In genomic region chr12:124927325-124928094, GRCh38 we compare ENCODE assay signal across 8 cellular contexts. TPM values are rescaled to one million over a fixed set of nuclear protein-coding genes. Genes with fewer than 3 reads are reported as not detected.
DNase-seq lines count a peak whose midpoint lies in the region; ATAC-seq and TF ChIP-seq lines count a peak whose summit lies in the region.

No MANE protein-coding gene starts in this region.

- peaks cover 21% of the 10 kb centered on the region for H3F3A ChIP-seq in neural progenitor cell (ENCODE audit: low read depth)

- H3K36me3 Mint-ChIP-seq in activated T-cell treated with anti-CD3 and anti-CD28 coated beads, Interleukin-2, amount 50 U/mL, for 24 hours (ENCODE audit: low read depth), result peaks cover 3% of the 10 kb centered on the region
- peaks cover 7% of the 10 kb centered on the region for H3K36me3 Mint-ChIP-seq in neural progenitor cell

- no peaks in the 10 kb centered on the region for H3K9me3 Mint-ChIP-seq in activated T-cell treated with anti-CD3 and anti-CD28 coated beads, Interleukin-2, amount 50 U/mL, for 24 hours
- H3K9me3 Mint-ChIP-seq in neural progenitor cell, result peaks cover 12% of the 10 kb centered on the region

- peaks cover 38% of the 10 kb centered on the region for H3K4me1 Mint-ChIP-seq in activated T-cell treated with anti-CD3 and anti-CD28 coated beads, Interleukin-2, amount 50 U/mL, for 24 hours (ENCODE audit: low read depth)
- H3K4me1 Mint-ChIP-seq in neural progenitor cell, result peaks cover 26% of the 10 kb centered on the region

- H3K4me2 ChIP-seq in KMS-11, result peak overlapping the region; percentile 41
- peak overlapping the region; percentile 74 for H3K4me2 ChIP-seq in neural progenitor cell

- H3K79me2 ChIP-seq in KMS-11 (ENCODE audit: insufficient read depth, low read depth) (no peaks in the 10 kb centered on the region), neural progenitor cell (ENCODE audit: low read depth) (no peaks in the 10 kb centered on the region)

- H3K4me3 ChIP-seq in KMS-11 (IDR thresholded peaks at IDR 0.05; ENCODE audit: insufficient read depth, low read depth, low read length) (no peak overlapping the region), fibroblast of pulmonary artery (replicated peaks; ENCODE audit: low read depth, low read length) (peak overlapping the region; percentile 60), neural progenitor cell (peak overlapping the region; percentile 98), suprapubic skin (peak overlapping the region; percentile 65)

- H3K9ac ChIP-seq in KMS-11 (peak overlapping the region; percentile 7; the same call in 1 of the 2 replicates), neural progenitor cell (no peak overlapping the region)

- H3K36me3 ChIP-seq in KMS-11 (ENCODE audit: insufficient read depth) (no peaks in the 10 kb centered on the region), neural progenitor cell (no peaks in the 10 kb centered on the region), suprapubic skin (no peaks in the 10 kb centered on the region)

- peak; percentile 77 for ATAC-seq in GM21529 (IDR thresholded peaks at IDR 0.05; ENCODE audit: unreplicated experiment)

- DNase-seq in activated T-cell treated with anti-CD3 and anti-CD28 coated beads, Interleukin-2, amount 50 U/mL, for 24 hours, result peak; percentile 99
- peak; percentile 88 for DNase-seq in fibroblast of pulmonary artery (ENCODE audit: low read depth)
- DNase-seq in neural progenitor cell (ENCODE audit: low spot score), result peak; percentile 89
- peak; percentile 95 to 98 for DNase-seq in suprapubic skin (ENCODE audit: low spot score in 2 of 2)
- DNase-seq in NCI-H2196 treated with DMSO at 0.1 percent for 48 hours (lab: John Stamatoyannopoulos, UW; ENCODE audit: unreplicated experiment), result no peak

- H3K27me3 ChIP-seq in KMS-11 (ENCODE audit: insufficient read depth, low read depth), result no peaks in the 10 kb centered on the region
- H3K27me3 ChIP-seq in neural progenitor cell, result no peaks in the 10 kb centered on the region
- no peaks in the 10 kb centered on the region for H3K27me3 ChIP-seq in suprapubic skin

- under 1% methylated on average over 40 of the region's 40 CpGs for WGBS in suprapubic skin

- no peaks in the 10 kb centered on the region for H3K27me3 Mint-ChIP-seq in activated T-cell treated with anti-CD3 and anti-CD28 coated beads, Interleukin-2, amount 50 U/mL, for 24 hours
- peaks cover 30% of the 10 kb centered on the region for H3K27me3 Mint-ChIP-seq in neural progenitor cell (ENCODE audit: insufficient read depth, low read depth)

- H4K20me1 ChIP-seq in KMS-11 (ENCODE audit: insufficient read depth) (no peaks in the 10 kb centered on the region), neural progenitor cell (ENCODE audit: low read depth) (no peaks in the 10 kb centered on the region)

- H3K27ac ChIP-seq in C4-2B (peak overlapping the region; percentile 37), KMS-11 (peak overlapping the region; percentile 27; the same call in 1 of the 2 replicates), neural progenitor cell (no peak overlapping the region), suprapubic skin (peak overlapping the region; percentile 93)

- peak overlapping the region; percentile 36; the same call in 1 of the 2 replicates for H2AFZ ChIP-seq in KMS-11 (ENCODE audit: low read depth)
- peak overlapping the region; percentile 98 for H2AFZ ChIP-seq in neural progenitor cell (replicated peaks)

- no peaks in the 10 kb centered on the region for H3K9me3 ChIP-seq in neural progenitor cell (ENCODE audit: low read depth)
- H3K9me3 ChIP-seq in suprapubic skin, result no peaks in the 10 kb centered on the region

- peak overlapping the region; percentile 97 for H3K27ac Mint-ChIP-seq in activated T-cell treated with anti-CD3 and anti-CD28 coated beads, Interleukin-2, amount 50 U/mL, for 24 hours
- H3K27ac Mint-ChIP-seq in neural progenitor cell, result peak overlapping the region; percentile 99

- no peak for TF ChIP-seq EP300 in suprapubic skin (IDR thresholded peaks at IDR 0.05)

- H3K4me1 ChIP-seq in KMS-11 (ENCODE audit: low read depth, poor library complexity, severe bottlenecking), result peaks cover 5% of the 10 kb centered on the region
- no peaks in the 10 kb centered on the region for H3K4me1 ChIP-seq in neural progenitor cell
- H3K4me1 ChIP-seq in suprapubic skin, result peaks cover 22% of the 10 kb centered on the region

- peak overlapping the region; percentile 83 for H3K4me3 Mint-ChIP-seq in activated T-cell treated with anti-CD3 and anti-CD28 coated beads, Interleukin-2, amount 50 U/mL, for 24 hours
- H3K4me3 Mint-ChIP-seq in neural progenitor cell, result peak overlapping the region; percentile 93

- peak in 1 of 2 donors; percentile 12 for TF ChIP-seq POLR2A in suprapubic skin (IDR thresholded peaks at IDR 0.05)

- no peak for TF ChIP-seq CTCF in C4-2B (conservative IDR thresholded peaks at IDR 0.05)
- TF ChIP-seq CTCF in KMS-11 (conservative IDR thresholded peaks at IDR 0.05; ENCODE audit: low read depth, low read length), result no peak
- no peak for TF ChIP-seq CTCF in fibroblast of pulmonary artery (IDR thresholded peaks at IDR 0.05; ENCODE audit: low read length, missing control alignments)
- no peak for TF ChIP-seq CTCF in neural progenitor cell (IDR thresholded peaks at IDR 0.05)
- TF ChIP-seq CTCF in suprapubic skin (IDR thresholded peaks at IDR 0.05), result no peak

RNA-seq across cellular contexts. Expression of gene UBC, which starts 13.1 kb away (rescaled TPM):
- 857 and 897 TPM in 2 replicates for total RNA-seq in neural progenitor cell (ENCODE audit: low replicate concordance)
- total RNA-seq in suprapubic skin, result 1,000 to 10,000 TPM; 1,287 to 1,717 (median 1,373) TPM
